16 cellular contexts compared by ENCODE assay signal in genomic region chr9:100689635-100690034, GRCh38.
DNase-seq lines count a peak whose midpoint lies in the region; ATAC-seq and TF ChIP-seq lines count a peak whose summit lies in the region.
"Had no signal": no experiment of that assay in that cellular context is flagged by ENCODE, and none has a peak within 500 bp of the region (broad histone marks: within the 10 kb centered on the region; RNA-seq: fewer than 3 reads in every experiment).

No MANE protein-coding gene starts in this region.

- H3K4me3 ChIP-seq in coronary artery = no peak overlapping the region
- H3K4me3 ChIP-seq: Peyer's patch, uterus had no signal

- peaks cover 17% of the 10 kb centered on the region for H3K4me1 Mint-ChIP-seq in activated CD8-positive, alpha-beta T cell treated with anti-CD3 and anti-CD28 coated beads, Interleukin-2, amount 10 ng/mL, durations not matched to agents 7 days and 5 days (ENCODE audit: low read depth)
- H3K4me1 Mint-ChIP-seq: B cell had no signal

- POLR2A ChIA-PET in activated CD8-positive, alpha-beta T cell treated with anti-CD3 and anti-CD28 coated beads, Interleukin-2, amount 10 ng/mL, durations not matched to agents 7 days and 5 days (lab: Charles Lee) = no interaction called here

- TF ChIP-seq CTCF in coronary artery (IDR thresholded peaks at IDR 0.05) = no peak

- CTCF ChIA-PET in activated CD8-positive, alpha-beta T cell treated with anti-CD3 and anti-CD28 coated beads, Interleukin-2, amount 10 ng/mL, durations not matched to agents 7 days and 5 days (lab: Charles Lee) = no interaction called here

- H3K9me3 Mint-ChIP-seq in activated CD8-positive, alpha-beta T cell treated with anti-CD3 and anti-CD28 coated beads, Interleukin-2, amount 10 ng/mL, durations not matched to agents 7 days and 5 days (ENCODE audit: insufficient read depth) = no peaks in the 10 kb centered on the region

- no peaks in the 10 kb centered on the region for H3K36me3 Mint-ChIP-seq in activated CD8-positive, alpha-beta T cell treated with anti-CD3 and anti-CD28 coated beads, Interleukin-2, amount 10 ng/mL, durations not matched to agents 7 days and 5 days (ENCODE audit: low read depth)

- peaks cover 8% of the 10 kb centered on the region for H3K27me3 Mint-ChIP-seq in activated CD8-positive, alpha-beta T cell treated with anti-CD3 and anti-CD28 coated beads, Interleukin-2, amount 10 ng/mL, durations not matched to agents 7 days and 5 days (ENCODE audit: low read depth)

- peak; percentile 66 for DNase-seq in activated CD8-positive, alpha-beta T cell treated with anti-CD3 and anti-CD28 coated beads, Interleukin-2, amount 10 ng/mL, durations not matched to agents 7 days and 5 days
- DNase-seq in HUDEP-2 (lab: John Stamatoyannopoulos, UW; ENCODE audit: unreplicated experiment in 76 of 76) = no peak
- no peak for DNase-seq in coronary artery (ENCODE audit: low spot score)
- DNase-seq: NCI-H1105; NCI-H345; nucleus accumbens; Peyer's patch; stimulated activated naive CD4-positive, alpha-beta T cell treated with Interleukin-2 at 50 U/mL for 16 hours; SW 1271; uterus had no signal

- ATAC-seq in GM18519 (IDR thresholded peaks at IDR 0.05; ENCODE audit: low FRiP score, unreplicated experiment) (peak; percentile 98), GM21515 (IDR thresholded peaks at IDR 0.05; ENCODE audit: unreplicated experiment) (peak; percentile 67), HG03354 (IDR thresholded peaks at IDR 0.05; ENCODE audit: poor library complexity, severe bottlenecking, unreplicated experiment) (peak; percentile 70), GM18861 (IDR thresholded peaks at IDR 0.05; ENCODE audit: unreplicated experiment) (no peak), GM21737 (IDR thresholded peaks at IDR 0.05; ENCODE audit: unreplicated experiment) (no peak)
- ATAC-seq in activated CD8-positive, alpha-beta T cell treated with anti-CD3 and anti-CD28 coated beads, Interleukin-2, amount 10 ng/mL, durations not matched to agents 7 days and 5 days = peak; percentile 71

- H3K27ac Mint-ChIP-seq in activated CD8-positive, alpha-beta T cell treated with anti-CD3 and anti-CD28 coated beads, Interleukin-2, amount 10 ng/mL, durations not matched to agents 7 days and 5 days = no peak overlapping the region
- H3K27ac Mint-ChIP-seq: B cell had no signal

- no peak overlapping the region for H3K4me3 Mint-ChIP-seq in activated CD8-positive, alpha-beta T cell treated with anti-CD3 and anti-CD28 coated beads, Interleukin-2, amount 10 ng/mL, durations not matched to agents 7 days and 5 days
- H3K4me3 Mint-ChIP-seq: B cell had no signal

- no peak overlapping the region for H3K27ac ChIP-seq in coronary artery
- H3K27ac ChIP-seq: Peyer's patch, uterus had no signal

Comparison
In these comparisons a context has a peak if more than half of its experiments do, and no peak if none do; other contexts are left out.
1. ATAC-seq: peak in GM18519 (single experiment), GM21515 (single experiment), HG03354 (single experiment) and activated CD8-positive, alpha-beta T cell treated with anti-CD3 and anti-CD28 coated beads, Interleukin-2, amount 10 ng/mL, durations not matched to agents 7 days and 5 days (single experiment); none in GM18861 (single experiment) and GM21737 (single experiment).